Comparison of ENCODE assay signal across 24 cellular contexts in genomic region chr5:153256-153655, GRCh38. TPM values are rescaled to one million over a fixed set of nuclear protein-coding genes. Genes with fewer than 3 reads are reported as not detected.
DNase-seq lines count a peak whose midpoint lies in the region; ATAC-seq lines count a peak whose summit lies in the region.
"Had no signal": no experiment of that assay in that cellular context is flagged by ENCODE, and none has a peak within 500 bp of the region (broad histone marks: within the 10 kb centered on the region; RNA-seq: fewer than 3 reads in every experiment).

No MANE protein-coding gene starts in this region.

- H3K27me3 ChIP-seq in aorta (ENCODE audit: control insufficient read depth in 1 of 2, insufficient read depth in 2 of 2, low read length in 1 of 2), result no peaks in the 10 kb centered on the region
- H3K27me3 ChIP-seq: MG63, pancreas, tibial nerve had no signal

- H3K4me1 ChIP-seq in aorta (ENCODE audit: control insufficient read depth in 1 of 2, insufficient read depth in 2 of 2, low read length in 2 of 2), result no peaks in the 10 kb centered on the region
- H3K4me1 ChIP-seq: pancreas, tibial nerve had no signal

- ATAC-seq in aorta (ENCODE audit: low FRiP score) (no peak), Right ventricle myocardium inferior (no peak)
- ATAC-seq: activated CD4-positive, CD25-positive, alpha-beta regulatory T cell treated with anti-CD3 and anti-CD28 coated beads, Interleukin-2, amount 50 U/mL, for 24 hours; activated naive CD8-positive, alpha-beta T cell treated with anti-CD3 and anti-CD28 coated beads, Interleukin-2, amount 50 U/mL, for 24 hours; activated T-helper 17 cell treated with anti-CD3 and anti-CD28 coated beads, Interleukin-2, amount 50 U/mL, for 72 hours; naive thymus-derived CD8-positive, alpha-beta T cell; pancreas; stimulated activated naive CD8-positive, alpha-beta T cell treated with anti-CD3 and anti-CD28 coated beads, Interleukin-15, Interleukin-2, amounts not matched to agents 100 U/mL and 50 U/mL, for 24 hours had no signal

- DNase-seq in ELR (ENCODE audit: low read depth) (peak; percentile 96), RPMI7951 (ENCODE audit: low read depth) (peak; percentile 88), dedifferentiated amniotic fluid mesenchymal stem cell (ENCODE audit: extremely low spot score) (peak; percentile 18), posterior vena cava (ENCODE audit: low spot score) (peak; percentile 28), aorta (no peak), activated gamma-delta T cell (lab: John Stamatoyannopoulos, UW) (no peak), NCI-H187 treated with DMSO at 0.1 percent for 48 hours (lab: John Stamatoyannopoulos, UW) (no peak), Right ventricle myocardium inferior (ENCODE audit: missing footprints) (no peak)
- DNase-seq: activated CD8-positive, alpha-beta memory T cell treated with anti-CD3 and anti-CD28 coated beads for 24 hours; activated naive CD8-positive, alpha-beta T cell treated with anti-CD3 and anti-CD28 coated beads, Interleukin-2, amount 50 U/mL, for 24 hours; Calu3; central memory CD4-positive, alpha-beta T cell; GDM1; kidney glomerular epithelial cell; MG63; naive thymus-derived CD8-positive, alpha-beta T cell; NCI-H146; pancreas; stimulated activated CD4-positive, alpha-beta T cell treated with anti-CD3 and anti-CD28 coated beads, Interleukin-2, amount 100 ng/mL, for 24 hours; stimulated activated naive CD8-positive, alpha-beta T cell treated with anti-CD3 and anti-CD28 coated beads, Interleukin-15, Interleukin-2, amounts not matched to agents 100 U/mL and 50 U/mL, for 24 hours had no signal

- intact Hi-C loops in posterior vena cava (cut with DNase I), result no loop called here
- intact Hi-C loops in aorta (cut with DNase I), result no loop called here
- intact Hi-C loops in Right ventricle myocardium inferior (cut with DNase I), result no loop called here

- 93 to 94% methylated on average over 8 of the region's 8 CpGs for WGBS in aorta, 2 donors

- H3K27ac ChIP-seq in aorta (ENCODE audit: low read depth in 1 of 2, low read length in 2 of 2), result no peak overlapping the region
- H3K27ac ChIP-seq: pancreas, tibial nerve had no signal

- H3K4me3 ChIP-seq in aorta (ENCODE audit: low read length in 2 of 2), result no peak overlapping the region
- H3K4me3 ChIP-seq: MG63, pancreas, tibial nerve had no signal

- H3K9me3 ChIP-seq in aorta (ENCODE audit: control insufficient read depth, low read length), result no peaks in the 10 kb centered on the region
- H3K9me3 ChIP-seq: pancreas had no signal

- no peaks in the 10 kb centered on the region for H3K36me3 ChIP-seq in aorta (ENCODE audit: control insufficient read depth in 1 of 2, insufficient read depth in 2 of 2, low read length in 1 of 2)
- H3K36me3 ChIP-seq: MG63, pancreas, tibial nerve had no signal

RNA-seq across cellular contexts. Expression of gene LRRC14B, which starts 38.0 kb away (rescaled TPM):
- not detected in 2 replicates for total RNA-seq in RPMI7951 (2014; rRNA removed; shearing (Covaris generic))
- total RNA-seq in posterior vena cava (not detected), aorta (not detected), Right ventricle myocardium inferior (74.9 TPM)
- not detected for polyA plus RNA-seq in aorta
- total RNA-seq: activated T-helper 17 cell treated with anti-CD3 and anti-CD28 coated beads, Interleukin-2, amount 50 U/mL, for 72 hours; B cell; Calu3; naive thymus-derived CD8-positive, alpha-beta T cell; pancreas; tibial nerve had no signal
- polyA plus RNA-seq: pancreas had no signal

Comparison
In these comparisons a context has a peak if more than half of its experiments do, and no peak if none do; other contexts are left out.
1. DNase-seq: peak in ELR (single experiment), RPMI7951 (single experiment), dedifferentiated amniotic fluid mesenchymal stem cell (single experiment) and posterior vena cava (single experiment); none in aorta (0 of 2), activated gamma-delta T cell (single experiment), NCI-H187 treated with DMSO at 0.1 percent for 48 hours (single experiment) and Right ventricle myocardium inferior (single experiment).
2. RNA of gene LRRC14B, which starts 38.0 kb away (total RNA-seq): 74.9 TPM in Right ventricle myocardium inferior (single experiment); not detected in RPMI7951, not detected in posterior vena cava and not detected in aorta; every median in the first group is over 10 times any median in the second.